In genomic region chr18:50268022-50268747, GRCh38 we compare ENCODE assay signal across 8 cellular contexts. TPM values are rescaled to one million over a fixed set of nuclear protein-coding genes. Genes with fewer than 3 reads are reported as not detected.
A peak's percentile ranks its signal among the peaks of the same experiment; 100 is the strongest.
DNase-seq lines count a peak whose midpoint lies in the region; ATAC-seq and TF ChIP-seq lines count a peak whose summit lies in the region.

No MANE protein-coding gene starts in this region.

- H3K27ac Mint-ChIP-seq in activated B cell treated with CpG ODN at 0.5 μM for 24 hours, result peak overlapping the region; percentile 88

- POLR2A ChIA-PET in AG04450 (lab: Yijun Ruan, JAX), result interaction anchor here (1.1 kb wide), 1 partner anchor 13 kb away, joined by 5 read pairs; the partner anchor contains the start of gene MBD1
- POLR2A ChIA-PET in activated B cell treated with CpG ODN at 0.5 μM for 24 hours (lab: Charles Lee), result interaction anchor here (1.4 to 4.0 kb wide), 2 partner anchors 13 to 88 kb away, joined by 4 to 44 read pairs; partner anchors contain the start of gene MBD1

- intact Hi-C loops in activated B cell treated with CpG ODN at 0.5 μM for 24 hours (cut with micrococcal nuclease) (loop anchor here (1.0 to 10.0 kb wide), 7 partner anchors 44 to 1793 kb away; partner anchors contain the start of gene MYO5B), left colon (cut with DNase I, micrococcal nuclease) (no loop called here)

- peak overlapping the region; percentile 50 for H3K4me3 ChIP-seq in AG04450 (ENCODE audit: low read depth, low read length)
- peak overlapping the region; percentile 69 for H3K4me3 ChIP-seq in choroid plexus epithelial cell (ENCODE audit: low read depth, low read length)

- peaks cover 6% of the 10 kb centered on the region; the same call in 1 of the 2 replicates for H3K9me3 ChIP-seq in AG04450 (ENCODE audit: control insufficient read depth, insufficient read depth, low read length)

- H3K36me3 Mint-ChIP-seq in activated B cell treated with CpG ODN at 0.5 μM for 24 hours (ENCODE audit: low read depth), result peaks cover 40% of the 10 kb centered on the region

- peak overlapping the region; percentile 89 for H3K4me3 Mint-ChIP-seq in activated B cell treated with CpG ODN at 0.5 μM for 24 hours

- peak overlapping the region; percentile 31 for H3K27ac ChIP-seq in AG04450 (ENCODE audit: low read depth, low read length)

- peak; percentile 79 for ATAC-seq in GM18873 (IDR thresholded peaks at IDR 0.05; ENCODE audit: low FRiP score, unreplicated experiment)
- peak; percentile 66 for ATAC-seq in HG03103 (IDR thresholded peaks at IDR 0.05; ENCODE audit: low read depth, unreplicated experiment)
- ATAC-seq in activated B cell treated with CpG ODN at 0.5 μM for 24 hours (ENCODE audit: low read depth), result peak; percentile 74
- ATAC-seq in left colon, result peak; percentile 74

- TF ChIP-seq CTCF in AG04450 (IDR thresholded peaks at IDR 0.05; ENCODE audit: low read depth, low read length) (peak; percentile 57), activated B cell treated with CpG ODN at 0.5 μM for 24 hours (IDR thresholded peaks at IDR 0.05) (peak; percentile 39), choroid plexus epithelial cell (conservative IDR thresholded peaks at IDR 0.05; ENCODE audit: low read depth, low read length) (peak; percentile 83)

- CTCF ChIA-PET in AG04450 (lab: Charles Lee) (interaction anchor here (0.7 to 1.8 kb wide), 4 partner anchors 10 to 426 kb away, joined by 3 to 11 read pairs (median 7); partner anchors contain the start of gene MBD1), activated B cell treated with CpG ODN at 0.5 μM for 24 hours (lab: Charles Lee) (interaction anchor here (0.9 to 3.6 kb wide), 13 partner anchors 9 to 93 kb away, joined by 3 to 30 read pairs (median 5); partner anchors contain the start of gene MBD1)

- no peak for DNase-seq in AG04450 (ENCODE audit: low read depth, low spot score)
- DNase-seq in activated B cell treated with CpG ODN at 0.5 μM for 24 hours, result peak; percentile 87
- peak; percentile 74 for DNase-seq in choroid plexus epithelial cell (ENCODE audit: low read depth)
- peak; percentile 85 to 91 for DNase-seq in left colon
- DNase-seq in stimulated activated CD4-positive, alpha-beta T cell treated with anti-CD3 and anti-CD28 coated beads, Interleukin-4, amount 100 ng/mL, for 1 hour, result peak; percentile 81
- DNase-seq in OCI-M1 (lab: John Stamatoyannopoulos, UW), result no peak

- H3K27me3 Mint-ChIP-seq in activated B cell treated with CpG ODN at 0.5 μM for 24 hours, result no peaks in the 10 kb centered on the region

- H3K4me1 Mint-ChIP-seq in activated B cell treated with CpG ODN at 0.5 μM for 24 hours, result peaks cover 28% of the 10 kb centered on the region

- H3K27me3 ChIP-seq in AG04450 (ENCODE audit: control insufficient read depth, insufficient read depth, low read length), result no peaks in the 10 kb centered on the region

- no peaks in the 10 kb centered on the region for H3K9me3 Mint-ChIP-seq in activated B cell treated with CpG ODN at 0.5 μM for 24 hours

RNA-seq across cellular contexts. Expression of gene CFAP53, which starts 1.9 kb away (rescaled TPM):
- polyA plus RNA-seq in AG04450 (2011; rRNA removed), result 0.24 and 0.26 TPM in 2 replicates
- polyA minus RNA-seq in AG04450 (2011; rRNA and poly(A)+ RNA removed), result 0.17 TPM in 1 of 2 replicates, not detected in the other
- 0.27 and 0.29 TPM in 2 replicates for total RNA-seq in activated B cell treated with CpG ODN at 0.5 μM for 24 hours
- under 1 TPM; 0.24 to 0.28 TPM for total RNA-seq in left colon

RNA-seq across cellular contexts. Expression of gene MBD1, which starts 13.1 kb away (rescaled TPM):
- polyA plus RNA-seq in AG04450 (2011; rRNA removed), result 35.3 and 39.5 TPM in 2 replicates
- polyA minus RNA-seq in AG04450 (2011; rRNA and poly(A)+ RNA removed), result 39.2 and 51.3 TPM in 2 replicates
- total RNA-seq in activated B cell treated with CpG ODN at 0.5 μM for 24 hours (101 and 117 TPM in 2 replicates), left colon (10 to 100 TPM; 66.4 to 68.0 TPM)

RNA-seq across cellular contexts. Expression of gene CXXC1, which starts 19.3 kb away (rescaled TPM):
- 23.6 and 24.5 TPM in 2 replicates for polyA plus RNA-seq in AG04450 (2011; rRNA removed)
- polyA minus RNA-seq in AG04450 (2011; rRNA and poly(A)+ RNA removed), result 18.5 and 19.5 TPM in 2 replicates
- total RNA-seq in activated B cell treated with CpG ODN at 0.5 μM for 24 hours (126 and 134 TPM in 2 replicates), left colon (10 to 100 TPM; 67.1 to 81.0 TPM)

Comparison
In these comparisons a context has a peak if more than half of its experiments do, and no peak if none do; other contexts are left out.
1. DNase-seq: peak in activated B cell treated with CpG ODN at 0.5 μM for 24 hours (single experiment), choroid plexus epithelial cell (single experiment), left colon (2 of 2) and stimulated activated CD4-positive, alpha-beta T cell treated with anti-CD3 and anti-CD28 coated beads, Interleukin-4, amount 100 ng/mL, for 1 hour (single experiment); none in AG04450 (single experiment) and OCI-M1 (single experiment).
2. Peak in every context shown above with its lines, with median percentiles within 50 percentile points of each other: CTCF ChIP-seq and ATAC-seq.